In genomic region chr10:7409732-7410168, GRCh38 we compare ENCODE assay signal across 8 cellular contexts. TPM values are rescaled to one million over a fixed set of nuclear protein-coding genes. Genes with fewer than 3 reads are reported as not detected.
A peak's percentile ranks its signal among the peaks of the same experiment; 100 is the strongest.
DNase-seq lines count a peak whose midpoint lies in the region; ATAC-seq, FAIRE-seq and TF ChIP-seq lines count a peak whose summit lies in the region.

No MANE protein-coding gene starts in this region.

- H4K20me1 ChIP-seq in H1 (replicated peaks in 1 of 2; ENCODE audit: control insufficient read depth in 1 of 2, insufficient read depth in 2 of 2, low read length in 2 of 2) = peaks cover 0 to 5% of the 10 kb centered on the region in 2 experiments

- TF ChIP-seq CTCF in H1 (IDR thresholded peaks at IDR 0.05; ENCODE audit: control extremely low read depth in 1 of 3, insufficient read depth in 1 of 3, low read depth in 1 of 3, low read length in 3 of 3) = no peak

- no peak for FAIRE-seq in H1 (lab: Jason Lieb, UNC)

- no peak overlapping the region for H4K8ac ChIP-seq in H1 (ENCODE audit: extremely low read depth, insufficient read depth, low read length)

- H4K91ac ChIP-seq in H1 (replicated peaks; ENCODE audit: insufficient read length, low read length) = no peak overlapping the region

- TF ChIP-seq EP300 in H1 (IDR thresholded peaks at IDR 0.05; ENCODE audit: borderline replicate concordance in 1 of 2, low read depth in 2 of 2, low read length in 2 of 2) = no peak

- peak overlapping the region; percentile 79 for H3K27ac Mint-ChIP-seq in T-helper 2 cell treated with Interferon-gamma antibody and Interleukin-4, amounts not matched to agents 5 μg/mL and 100 μg/mL, for 36 hours

- WGBS in H1 (ENCODE audit: extremely low coverage in 1 of 2, insufficient coverage in 1 of 2, insufficient read length in 1 of 2, insufficient replicate concordance in 2 of 2, low coverage in 1 of 2, low lambda C conversion rate in 2 of 2, missing lambda C conversion rate in 1 of 2), 2 experiments = 3% methylated on average over 15 of the region's 15 CpGs; no CpG with 5 or more reads in 1 of the 2 experiments

- POLR2A ChIA-PET in H1 (lab: Charles Lee; ENCODE audit: partially characterized antibody) = interaction anchor here (2.6 kb wide), 1 partner anchor 14 kb away, joined by 10 read pairs; no protein-coding TSS in a partner anchor

- H3K27ac ChIP-seq in H1 (ENCODE audit: low read depth, low read length) = no peak overlapping the region

- H3K23me2 ChIP-seq in H1 (ENCODE audit: low read depth, low read length) = peaks cover 51% of the 10 kb centered on the region

- no peak overlapping the region for H3K18ac ChIP-seq in H1 (ENCODE audit: extremely low read depth, low read length)

- H3K4me2 ChIP-seq in H1 (ENCODE audit: insufficient read depth in 1 of 2, low read depth in 2 of 2, low read length in 2 of 2) = peak overlapping the region; percentile 85 to 94

- no peaks in the 10 kb centered on the region for H3K9me3 Mint-ChIP-seq in T-helper 2 cell treated with Interferon-gamma antibody and Interleukin-4, amounts not matched to agents 5 μg/mL and 100 μg/mL, for 36 hours

- no peak overlapping the region for H2BK20ac ChIP-seq in H1 (ENCODE audit: low read length)

- no peak overlapping the region for H2BK15ac ChIP-seq in H1 (ENCODE audit: low read length)

- H3K9me3 ChIP-seq in H1 (ENCODE audit: insufficient read depth in 2 of 2, low read depth in 1 of 2, low read length in 1 of 2) (no peaks in the 10 kb centered on the region), neuron (ENCODE audit: low read length) (peaks cover 4% of the 10 kb centered on the region)

- no peak overlapping the region for H3K4ac ChIP-seq in H1 (replicated peaks; ENCODE audit: insufficient read length, low read depth, low read length)

- peaks cover 15 to 68% (median 52%) of the 10 kb centered on the region in 4 experiments; a peak in 6 of 7 replicates for H3K27me3 ChIP-seq in H1 (replicated peaks in 1 of 4; ENCODE audit: control insufficient read depth in 3 of 4, extremely low read depth in 1 of 4, insufficient read depth in 3 of 4, low read length in 3 of 4)
- H3K27me3 ChIP-seq in neuron (ENCODE audit: insufficient read depth, low read length) = peaks cover 52% of the 10 kb centered on the region

- H3K4me1 ChIP-seq in H1 (replicated peaks in 1 of 4; ENCODE audit: control insufficient read depth in 3 of 4, insufficient read depth in 4 of 4, low read length in 3 of 4) (peaks cover 7 to 20% (median 13%) of the 10 kb centered on the region in 4 experiments), neuron (ENCODE audit: insufficient read depth, low read length) (peaks cover 15% of the 10 kb centered on the region)

- no peak overlapping the region for H3K14ac ChIP-seq in H1 (ENCODE audit: insufficient read length)

- H3K4me3 Mint-ChIP-seq in T-helper 2 cell treated with Interferon-gamma antibody and Interleukin-4, amounts not matched to agents 5 μg/mL and 100 μg/mL, for 36 hours = peak overlapping the region; percentile 97

- peaks cover 34% of the 10 kb centered on the region for H3K4me1 Mint-ChIP-seq in T-helper 2 cell treated with Interferon-gamma antibody and Interleukin-4, amounts not matched to agents 5 μg/mL and 100 μg/mL, for 36 hours (ENCODE audit: low read depth)

- CTCF ChIA-PET in H1 (lab: Charles Lee; ENCODE audit: partially characterized antibody) = interaction anchor here (0.6 to 2.3 kb wide), 5 partner anchors 24 to 713 kb away, joined by 3 to 6 read pairs (median 3); no protein-coding TSS in a partner anchor

- peaks cover 7% of the 10 kb centered on the region for H3K36me3 Mint-ChIP-seq in T-helper 2 cell treated with Interferon-gamma antibody and Interleukin-4, amounts not matched to agents 5 μg/mL and 100 μg/mL, for 36 hours (ENCODE audit: low read depth)

- H3K56ac ChIP-seq in H1 (replicated peaks; ENCODE audit: insufficient read length, low read depth, low read length) = no peak overlapping the region

- H2BK120ac ChIP-seq in H1 (replicated peaks; ENCODE audit: low read depth, low read length) = no peak overlapping the region

- H3K4me3 ChIP-seq in H1 (ENCODE audit: extremely low read depth in 1 of 4, insufficient read depth in 2 of 4, low read depth in 3 of 4, low read length in 4 of 4) (peak overlapping the region; percentile 78 to 91 (median 79)), neuron (ENCODE audit: low read length) (peak overlapping the region; percentile 89)

- H3K27me3 Mint-ChIP-seq in T-helper 2 cell treated with Interferon-gamma antibody and Interleukin-4, amounts not matched to agents 5 μg/mL and 100 μg/mL, for 36 hours (ENCODE audit: low read depth) = peaks cover 37% of the 10 kb centered on the region

- no peak for ATAC-seq in sciatic nerve

- no peak for TF ChIP-seq POLR2A in H1 (IDR thresholded peaks at IDR 0.05; ENCODE audit: control extremely low read depth in 1 of 2, low read depth in 2 of 2, low read length in 2 of 2)

- no peak overlapping the region for H2AK5ac ChIP-seq in H1 (ENCODE audit: low read depth, low read length)

- no peak overlapping the region for H2BK12ac ChIP-seq in H1 (ENCODE audit: low read depth, low read length)

- H4K5ac ChIP-seq in H1 (ENCODE audit: insufficient read length, low read depth, low read length) = no peak overlapping the region

- no peaks in the 10 kb centered on the region for H3K79me1 ChIP-seq in H1 (ENCODE audit: low read depth, low read length)

- intact Hi-C loops in sciatic nerve (cut with DNase I) = loop anchor here (10.0 kb wide), 2 partner anchors 135 to 495 kb away; no protein-coding TSS in a partner anchor

- DNase-seq in activated CD4-positive, alpha-beta T cell treated with anti-CD3 and anti-CD28 coated beads for 48 hours = peak; percentile 58
- DNase-seq in activated CD4-positive, alpha-beta T cell treated with anti-CD3 and anti-CD28 coated beads, Interleukin-2, amount 50 U/mL, for 1 hour = no peak
- peak; percentile 50 for DNase-seq in T-helper 2 cell treated with Interferon-gamma antibody and Interleukin-4, amounts not matched to agents 5 μg/mL and 100 μg/mL, for 36 hours (ENCODE audit: low spot score)
- DNase-seq in H1 (ENCODE audit: low read depth in 1 of 2, low spot score in 2 of 2) (no peak), NCI-H1092 treated with DMSO at 0.1 percent for 48 hours (lab: John Stamatoyannopoulos, UW) (no peak), sciatic nerve (ENCODE audit: low spot score) (no peak), NCI-H1105 (lab: John Stamatoyannopoulos, UW) (no peak)

- peaks cover 0 to 34% of the 10 kb centered on the region in 2 experiments for H3K79me2 ChIP-seq in H1 (ENCODE audit: control insufficient read depth in 1 of 2, insufficient read depth in 2 of 2, low read length in 2 of 2)

- H2AFZ ChIP-seq in H1 (ENCODE audit: low read length) (0 out of 2 replicates have a peak overlapping the region, but pooled peaks have one; percentile 27), neuron (ENCODE audit: low read depth, low read length) (peak overlapping the region; percentile 92)

- H3K9ac ChIP-seq in H1 (replicated peaks in 1 of 4; ENCODE audit: extremely low read depth in 1 of 4, low read depth in 3 of 4, low read length in 3 of 4) = peak overlapping the region in 1 of 4 experiments; percentile 35; a peak in 1 of 7 replicates

- TF ChIP-seq RAD21 in H1 (IDR thresholded peaks at IDR 0.05 in 1 of 2, conservative IDR thresholded peaks at IDR 0.05 in 1 of 2; ENCODE audit: low read depth in 2 of 2, low read length in 2 of 2) = no peak

- H2BK5ac ChIP-seq in H1 (ENCODE audit: low read depth, low read length) = no peak overlapping the region

- H3K36me3 ChIP-seq in H1 (ENCODE audit: control insufficient read depth in 2 of 4, insufficient read depth in 4 of 4, low read length in 3 of 4) (no peaks in the 10 kb centered on the region), neuron (ENCODE audit: insufficient read depth, low read length) (no peaks in the 10 kb centered on the region)

- H3K23ac ChIP-seq in H1 (ENCODE audit: insufficient read length) = no peak overlapping the region

TF ChIP-seq in H1, 55 proteins besides CTCF, POLR2A, EP300 and RAD21 (continues in another document):
- no peak for TF ChIP-seq TEAD4 (IDR thresholded peaks at IDR 0.05; ENCODE audit: low read depth, low read length)
- TF ChIP-seq SIRT6 (IDR thresholded peaks at IDR 0.05; ENCODE audit: low read length) = no peak
- no peak for TF ChIP-seq NANOG (IDR thresholded peaks at IDR 0.05; ENCODE audit: insufficient read depth, low read depth, low read length, poor library complexity, severe bottlenecking)
- no peak for TF ChIP-seq SRF (IDR thresholded peaks at IDR 0.05; ENCODE audit: low read depth, low read length)
- no peak for TF ChIP-seq BACH1 (IDR thresholded peaks at IDR 0.05; ENCODE audit: low read length)
- TF ChIP-seq POU5F1 (IDR thresholded peaks at IDR 0.05; ENCODE audit: low read depth, low read length) = no peak
- no peak for TF ChIP-seq EZH2 (IDR thresholded peaks at IDR 0.05; ENCODE audit: low read depth, low read length, severe bottlenecking)

RNA-seq across cellular contexts. Expression of gene SFMBT2, which starts 1.1 kb away (rescaled TPM):
- total RNA-seq in H1 (2021; fragmentation: NEBNext Ultra II Directional; extraction: Animal tissue kit (Norgen Biotek cat#: 25700)) = 8.6 and 11.0 TPM in 2 replicates
- 2.9 and 3.4 TPM in 2 replicates for polyA plus RNA-seq in H1 (2011; rRNA removed)
- polyA plus RNA-seq in H1 (2011; cell fraction: cytosol; rRNA removed) = 3.7 TPM
- polyA plus RNA-seq in H1 (2011; cell fraction: nucleus; rRNA removed) = 9.6 TPM
- 2.8 to 5.2 TPM (median 4.2 TPM) in 4 replicates for polyA plus RNA-seq in H1 (2012, experiment 1 of 2)
- 0.37 TPM for polyA plus RNA-seq in H1 (2012, experiment 2 of 2)
- 2.7 TPM for polyA plus RNA-seq in H1 (2013, experiment 1 of 2)
- polyA plus RNA-seq in H1 (2013, experiment 2 of 2) = 2.6 TPM
- polyA minus RNA-seq in H1 (2011; rRNA and poly(A)+ RNA removed) = 10.4 and 10.8 TPM in 2 replicates
- polyA minus RNA-seq in H1 (2011; cell fraction: cytosol; rRNA and poly(A)+ RNA removed) = 5.7 TPM
- 21.6 TPM for polyA minus RNA-seq in H1 (2011; cell fraction: nucleus; rRNA and poly(A)+ RNA removed)
- total RNA-seq in sciatic nerve = 14.6 TPM

Comparison
In these comparisons a context has a peak if more than half of its experiments do, and no peak if none do; other contexts are left out.
1. DNase-seq: peak in activated CD4-positive, alpha-beta T cell treated with anti-CD3 and anti-CD28 coated beads for 48 hours (single experiment) and T-helper 2 cell treated with Interferon-gamma antibody and Interleukin-4, amounts not matched to agents 5 μg/mL and 100 μg/mL, for 36 hours (single experiment); none in activated CD4-positive, alpha-beta T cell treated with anti-CD3 and anti-CD28 coated beads, Interleukin-2, amount 50 U/mL, for 1 hour (single experiment), H1 (0 of 2), NCI-H1092 treated with DMSO at 0.1 percent for 48 hours (single experiment), sciatic nerve (single experiment) and NCI-H1105 (single experiment).